ENCODE assay signal across 8 cellular contexts in genomic region chr1:35298464-35298863, GRCh38. TPM values are rescaled to one million over a fixed set of nuclear protein-coding genes. Genes with fewer than 3 reads are reported as not detected.
A peak's percentile ranks its signal among the peaks of the same experiment; 100 is the strongest.
DNase-seq lines count a peak whose midpoint lies in the region; ATAC-seq and TF ChIP-seq lines count a peak whose summit lies in the region.

No MANE protein-coding gene starts in this region.

- H2BK20ac ChIP-seq in H9 (ENCODE audit: low read depth, low read length, poor library complexity, severe bottlenecking) = no peak overlapping the region

- no peak overlapping the region for H2BK5ac ChIP-seq in H9 (ENCODE audit: insufficient read length, low read length)

- H3K36me3 Mint-ChIP-seq in H9 (ENCODE audit: insufficient read depth in 1 of 3, low read depth in 3 of 3) = peaks cover 12 to 23% (median 18%) of the 10 kb centered on the region in 3 experiments; a peak in 6 of 7 replicates

- H3K56ac ChIP-seq in H9 (ENCODE audit: insufficient read length, low read depth, low read length) = no peak overlapping the region

- no peak overlapping the region for H3K14ac ChIP-seq in H9 (ENCODE audit: insufficient read depth, low read length)

- peaks cover 2 to 3% of the 10 kb centered on the region in 2 experiments; a peak in 1 of 4 replicates for H3K4me1 Mint-ChIP-seq in H9

- H3K79me1 ChIP-seq in H9 (ENCODE audit: insufficient read depth, low read depth, low read length, poor library complexity, severe bottlenecking) = peaks cover 17% of the 10 kb centered on the region

- peak; percentile 79 for ATAC-seq in Panc1
- ATAC-seq in GM19463 (IDR thresholded peaks at IDR 0.05; ENCODE audit: unreplicated experiment) = no peak

- H3K36me3 ChIP-seq in Panc1 (ENCODE audit: control insufficient read depth, insufficient read depth, low read length) (no peaks in the 10 kb centered on the region), breast epithelium (no peaks in the 10 kb centered on the region), kidney epithelial cell (ENCODE audit: control insufficient read depth, insufficient read depth, low read length) (no peaks in the 10 kb centered on the region), transverse colon (no peaks in the 10 kb centered on the region)

- H3K18ac ChIP-seq in H9 (ENCODE audit: insufficient read length, low read depth, low read length) = no peak overlapping the region

- WGBS in H9 (ENCODE audit: extremely low coverage, insufficient read length, low lambda C conversion rate) = no CpG with 5 or more reads among the region's 2 CpGs
- WGBS in transverse colon (ENCODE audit: low coverage in 1 of 2), 2 donors = 8% methylated on average over 2 of the region's 2 CpGs; no CpG with 5 or more reads in 1 of the 2 donors

- DNase-seq in activated CD4-positive, alpha-beta T cell treated with anti-CD3 and anti-CD28 coated beads for 1 hour = peak; percentile 8
- DNase-seq in activated CD4-positive, alpha-beta T cell treated with anti-CD3 and anti-CD28 coated beads for 48 hours = no peak
- DNase-seq in H9 (peak; percentile 39), Panc1 (ENCODE audit: low read depth, low spot score) (peak; percentile 20), breast epithelium (ENCODE audit: low spot score in 2 of 2) (no peak), kidney epithelial cell (ENCODE audit: low read depth) (no peak), transverse colon (no peak)

- H3K27ac ChIP-seq in H9 (ENCODE audit: insufficient read length, low read depth, low read length) = no peak overlapping the region
- H3K27ac ChIP-seq in Panc1 (ENCODE audit: low read length) = no peak overlapping the region
- H3K27ac ChIP-seq in breast epithelium = no peak overlapping the region
- no peak overlapping the region for H3K27ac ChIP-seq in transverse colon

- no peaks in the 10 kb centered on the region for H3K27me3 ChIP-seq in H9 (ENCODE audit: insufficient read depth, low read length)
- H3K27me3 ChIP-seq in Panc1 (ENCODE audit: control insufficient read depth, insufficient read depth, low read length) = no peaks in the 10 kb centered on the region
- H3K27me3 ChIP-seq in breast epithelium = no peaks in the 10 kb centered on the region
- no peaks in the 10 kb centered on the region for H3K27me3 ChIP-seq in kidney epithelial cell (ENCODE audit: control insufficient read depth, insufficient read depth, low read length)
- no peaks in the 10 kb centered on the region for H3K27me3 ChIP-seq in transverse colon

- no peaks in the 10 kb centered on the region for H3K9me3 ChIP-seq in H9 (ENCODE audit: control insufficient read depth, low read depth, low read length)
- no peaks in the 10 kb centered on the region for H3K9me3 ChIP-seq in Panc1 (ENCODE audit: control insufficient read depth, insufficient read depth, low read depth, low read length)
- H3K9me3 ChIP-seq in breast epithelium = no peaks in the 10 kb centered on the region
- H3K9me3 ChIP-seq in transverse colon = no peaks in the 10 kb centered on the region

- H3K4me1 ChIP-seq in H9 (ENCODE audit: insufficient read depth, low read length) = no peaks in the 10 kb centered on the region
- no peaks in the 10 kb centered on the region for H3K4me1 ChIP-seq in Panc1 (ENCODE audit: control insufficient read depth, insufficient read depth, low read length)
- no peaks in the 10 kb centered on the region for H3K4me1 ChIP-seq in breast epithelium
- peaks cover 0 to 7% (median 0%) of the 10 kb centered on the region in 4 donors for H3K4me1 ChIP-seq in transverse colon

- no peak overlapping the region for H4K8ac ChIP-seq in H9 (replicated peaks; ENCODE audit: insufficient read length, low read depth, low read length)

- H4K5ac ChIP-seq in H9 (ENCODE audit: insufficient read length, low read depth, low read length) = no peak overlapping the region

- H2BK12ac ChIP-seq in H9 (ENCODE audit: insufficient read length, low read depth, low read length) = no peak overlapping the region

- intact Hi-C loops in Panc1 (cut with micrococcal nuclease; ENCODE audit: unreplicated experiment) (loop anchor here (5.0 kb wide), 1 partner anchor 96 kb away; no protein-coding TSS in a partner anchor), breast epithelium (cut with DNase I; ENCODE audit: low total_unique reads) (no loop called here), transverse colon (cut with DNase I; ENCODE audit: low total_unique reads) (loop anchor here (5.0 kb wide), 1 partner anchor 96 kb away; no protein-coding TSS in a partner anchor)

- H3T11ph ChIP-seq in H9 (ENCODE audit: low read length) = no peak overlapping the region

- no peak for TF ChIP-seq EP300 in transverse colon (IDR thresholded peaks at IDR 0.05; ENCODE audit: low read depth)

- no peak overlapping the region for H2BK15ac ChIP-seq in H9 (ENCODE audit: low read depth, low read length)

- TF ChIP-seq POLR2A in breast epithelium (IDR thresholded peaks at IDR 0.05) (no peak), transverse colon (IDR thresholded peaks at IDR 0.05) (no peak)

- H3K23me2 ChIP-seq in H9 (ENCODE audit: insufficient read length, low read depth, low read length, poor library complexity, severe bottlenecking) = no peaks in the 10 kb centered on the region

- H3K4me3 ChIP-seq in Panc1 (ENCODE audit: low read depth in 2 of 2, low read length in 2 of 2) = no peak overlapping the region
- no peak overlapping the region for H3K4me3 ChIP-seq in breast epithelium
- no peak overlapping the region for H3K4me3 ChIP-seq in kidney epithelial cell (ENCODE audit: low read depth, low read length)
- no peak overlapping the region for H3K4me3 ChIP-seq in transverse colon

- no peaks in the 10 kb centered on the region for H3K9me3 Mint-ChIP-seq in H9

- no peak overlapping the region for H3K23ac ChIP-seq in H9 (ENCODE audit: insufficient read length, low read depth, low read length)

- CTCF ChIA-PET in Panc1 (lab: Charles Lee) = no interaction called here

- H2AK5ac ChIP-seq in H9 (ENCODE audit: insufficient read length, low read length) = no peak overlapping the region

- peak overlapping the region in 2 of 3 experiments; percentile 63 to 72; a peak in 2 of 7 replicates for H3K27ac Mint-ChIP-seq in H9

- H3K4ac ChIP-seq in H9 (ENCODE audit: low read depth, low read length) = no peak overlapping the region

- BruUV-seq in Panc1 (replicated peaks; lab: Mats Ljungman, UMichigan) = no TSS peak

- no peak overlapping the region for H4K91ac ChIP-seq in H9 (ENCODE audit: insufficient read length, low read depth, low read length)

- TF ChIP-seq CTCF in H9 (conservative IDR thresholded peaks at IDR 0.05) = peak; percentile 56
- peak; percentile 64 for TF ChIP-seq CTCF in Panc1 (IDR thresholded peaks at IDR 0.05)
- TF ChIP-seq CTCF in breast epithelium (IDR thresholded peaks at IDR 0.05) = peak in 2 of 3 donors; percentile 22 to 39
- peak; percentile 60 for TF ChIP-seq CTCF in kidney epithelial cell (IDR thresholded peaks at IDR 0.05; ENCODE audit: insufficient read depth, low read length, poor library complexity, severe bottlenecking)
- peak in 3 of 5 experiments; percentile 31 to 41 (median 33) for TF ChIP-seq CTCF in transverse colon (IDR thresholded peaks at IDR 0.05)

- no peaks in the 10 kb centered on the region for H3K27me3 Mint-ChIP-seq in H9 (ENCODE audit: low read depth)

- H3K4me3 Mint-ChIP-seq in H9 = no peak overlapping the region

- H3K9ac ChIP-seq in H9 (ENCODE audit: extremely low read depth, insufficient read length, low read length) = no peak overlapping the region

- H3K4me2 ChIP-seq in H9 (ENCODE audit: insufficient read depth, insufficient read length, low read length) = no peak overlapping the region

- in situ Hi-C loops in Panc1 (cut with HindIII; ENCODE audit: low pct_unique_long_range_greater_than_20kb, low sequenced_read_pairs) (no loop called here), transverse colon (cut with MboI; ENCODE audit: low pct_ligation_motif_present in 1 of 4, low pct_unique_long_range_greater_than_20kb in 1 of 4, low sequenced_read_pairs in 3 of 4) (loop anchor here in 1 of 4 donors (10.0 kb wide), 1 partner anchor 94 kb away; no protein-coding TSS in a partner anchor)

- H3K79me2 ChIP-seq in H9 (ENCODE audit: insufficient read depth, low read length) = peaks cover 4% of the 10 kb centered on the region; the same call in 1 of the 2 replicates

- H2AFZ ChIP-seq in H9 (ENCODE audit: low read length) = no peak overlapping the region

- no peaks in the 10 kb centered on the region for H4K20me1 ChIP-seq in H9 (ENCODE audit: control insufficient read depth, insufficient read depth, insufficient read length)

- H2BK120ac ChIP-seq in H9 (ENCODE audit: low read depth, low read length, poor library complexity, severe bottlenecking) = no peak overlapping the region

- POLR2A ChIA-PET in Panc1 (lab: Charles Lee) = no interaction called here

RNA-seq across cellular contexts. Expression of gene ZMYM4, which starts 30.0 kb away (rescaled TPM):
- 66.0 and 66.9 TPM in 2 replicates for total RNA-seq in H9 (2021)
- 82.2 TPM for total RNA-seq in Panc1 (2021; ENCODE audit: unreplicated experiment)
- polyA plus RNA-seq in Panc1 (2012; ENCODE audit: insufficient read length) = 29.2 TPM
- 10 to 100 TPM; 47.2 to 71.1 (median 47.8) TPM for total RNA-seq in breast epithelium
- 30.3 and 35.1 TPM in 2 replicates for total RNA-seq in kidney epithelial cell
- total RNA-seq in transverse colon = 10 to 100 TPM in 3 of 4 donors, 1 to 10 TPM in 1; 7.9 to 27.9 (median 25.5) TPM

Comparison
In these comparisons a context has a peak if more than half of its experiments do, and no peak if none do; other contexts are left out.
1. DNase-seq: peak in activated CD4-positive, alpha-beta T cell treated with anti-CD3 and anti-CD28 coated beads for 1 hour (single experiment), H9 (single experiment) and Panc1 (single experiment); none in activated CD4-positive, alpha-beta T cell treated with anti-CD3 and anti-CD28 coated beads for 48 hours (single experiment), breast epithelium (0 of 2), kidney epithelial cell (single experiment) and transverse colon (single experiment).
2. Peak in every context shown above with its lines, with median percentiles within 50 percentile points of each other: CTCF ChIP-seq.